Comparison of ENCODE assay signal across 13 cellular contexts in genomic region chr19:2331601-2332246, GRCh38. TPM values are rescaled to one million over a fixed set of nuclear protein-coding genes. Genes with fewer than 3 reads are reported as not detected.
DNase-seq lines count a peak whose midpoint lies in the region; TF ChIP-seq lines count a peak whose summit lies in the region.
"Had no signal": no experiment of that assay in that cellular context is flagged by ENCODE, and none has a peak within 500 bp of the region (broad histone marks: within the 10 kb centered on the region; RNA-seq: fewer than 3 reads in every experiment).

No MANE protein-coding gene starts in this region.

- H3K9me3 Mint-ChIP-seq in MCF 10A (ENCODE audit: unreplicated experiment): no peaks in the 10 kb centered on the region
- H3K9me3 Mint-ChIP-seq in activated CD4-positive, alpha-beta memory T cell treated with anti-CD3 and anti-CD28 coated beads, Interleukin-2, amount 10 ng/mL, durations not matched to agents 7 days and 5 days: peaks cover 10% of the 10 kb centered on the region

- BruUV-seq in MCF 10A (replicated peaks; lab: Mats Ljungman, UMichigan) (no TSS peak), mammary epithelial cell (replicated peaks; lab: Mats Ljungman, UMichigan) (no TSS peak)

- H3K79me1 ChIP-seq in mesenchymal stem cell (replicated peaks; ENCODE audit: low read length, poor library complexity, severe bottlenecking): peaks cover 58% of the 10 kb centered on the region

- H3K9me3 ChIP-seq in breast epithelium (no peaks in the 10 kb centered on the region), mesenchymal stem cell (ENCODE audit: control insufficient read depth, low read length) (no peaks in the 10 kb centered on the region), thymus (ENCODE audit: control insufficient read depth) (peaks cover 1% of the 10 kb centered on the region), mammary epithelial cell (replicated peaks; ENCODE audit: insufficient read depth, low read length) (no peaks in the 10 kb centered on the region), uterus (no peaks in the 10 kb centered on the region)
- H3K9me3 ChIP-seq: HAP-1 had no signal

- H4K91ac ChIP-seq in mesenchymal stem cell (ENCODE audit: low read length): no peak overlapping the region

- no peak overlapping the region for H3K4ac ChIP-seq in mesenchymal stem cell (ENCODE audit: low read depth in 1 of 2, low read length in 2 of 2)

- H3K79me2 ChIP-seq in mammary epithelial cell (ENCODE audit: insufficient read depth, low read length): peaks cover 91% of the 10 kb centered on the region

- H3K9ac ChIP-seq in mesenchymal stem cell (ENCODE audit: low read length) (peak overlapping the region; percentile 41), mammary epithelial cell (ENCODE audit: insufficient read depth, low read length) (no peak overlapping the region)

- H4K8ac ChIP-seq in mesenchymal stem cell (ENCODE audit: low read length): no peak overlapping the region

- in situ Hi-C loops in mammary epithelial cell (cut with MboI; ENCODE audit: low sequenced_read_pairs in 2 of 2): no loop called here

- TF ChIP-seq CTCF in breast epithelium (IDR thresholded peaks at IDR 0.05) (no peak), MCF 10A (IDR thresholded peaks at IDR 0.05; ENCODE audit: unreplicated experiment) (no peak), VCaP (conservative IDR thresholded peaks at IDR 0.05) (no peak), mammary epithelial cell (conservative IDR thresholded peaks at IDR 0.05 in 1 of 2, IDR thresholded peaks at IDR 0.05 in 1 of 2; ENCODE audit: extremely low read depth in 1 of 2, insufficient read depth in 1 of 2, low read depth in 1 of 2, low read length in 2 of 2) (no peak), uterus (IDR thresholded peaks at IDR 0.05) (no peak)

- H2BK5ac ChIP-seq in mesenchymal stem cell (ENCODE audit: low read depth, low read length, poor library complexity, severe bottlenecking): no peak overlapping the region

- no peak for TF ChIP-seq POLR2A in breast epithelium (IDR thresholded peaks at IDR 0.05)
- no peak for TF ChIP-seq POLR2A in uterus (IDR thresholded peaks at IDR 0.05)

- H3K27me3 ChIP-seq in breast epithelium (no peaks in the 10 kb centered on the region), mesenchymal stem cell (ENCODE audit: control insufficient read depth in 1 of 2, insufficient read depth in 1 of 2, low read length in 2 of 2) (no peaks in the 10 kb centered on the region), thymus (ENCODE audit: control insufficient read depth, insufficient read depth) (no peaks in the 10 kb centered on the region), mammary epithelial cell (ENCODE audit: insufficient read depth, low read length) (no peaks in the 10 kb centered on the region), uterus (no peaks in the 10 kb centered on the region)

- H2AFZ ChIP-seq in mesenchymal stem cell (ENCODE audit: low read depth, low read length) (no peak overlapping the region), mammary epithelial cell (ENCODE audit: low read depth, low read length) (no peak overlapping the region)

- H2BK12ac ChIP-seq in mesenchymal stem cell (ENCODE audit: low read length in 2 of 2): no peak overlapping the region

- DNase-seq in breast epithelium (ENCODE audit: low spot score in 2 of 2) (no peak), MCF 10A (ENCODE audit: unreplicated experiment) (no peak), mesenchymal stem cell (no peak), mammary epithelial cell (no peak), uterus (no peak)
- no peak for DNase-seq in activated CD4-positive, alpha-beta memory T cell treated with anti-CD3 and anti-CD28 coated beads, Interleukin-2, amount 10 ng/mL, durations not matched to agents 7 days and 5 days
- DNase-seq: NCI-H446 had no signal

- intact Hi-C loops in breast epithelium (cut with DNase I; ENCODE audit: low total_unique reads) (no loop called here), MCF 10A (cut with micrococcal nuclease) (no loop called here), mammary epithelial cell (cut with micrococcal nuclease) (no loop called here), uterus (cut with DNase I; ENCODE audit: low total_unique reads) (no loop called here)

- dilution Hi-C loops in mammary epithelial cell (cut with HindIII; ENCODE audit: low sequenced_read_pairs): no loop called here

- no peak overlapping the region for H3K4me3 Mint-ChIP-seq in MCF 10A (ENCODE audit: unreplicated experiment)
- H3K4me3 Mint-ChIP-seq in activated CD4-positive, alpha-beta memory T cell treated with anti-CD3 and anti-CD28 coated beads, Interleukin-2, amount 10 ng/mL, durations not matched to agents 7 days and 5 days: no peak overlapping the region
- H3K4me3 Mint-ChIP-seq: CD14-positive monocyte had no signal

- H3K4me2 ChIP-seq in mesenchymal stem cell (ENCODE audit: low read length, poor library complexity, severe bottlenecking): no peak overlapping the region
- no peak overlapping the region for H3K4me2 ChIP-seq in mammary epithelial cell (ENCODE audit: insufficient read depth, low read depth, low read length)

- H3K36me3 ChIP-seq in breast epithelium (no peaks in the 10 kb centered on the region), mesenchymal stem cell (ENCODE audit: control insufficient read depth in 1 of 2, insufficient read depth in 2 of 2, low read depth in 1 of 2, low read length in 2 of 2) (peaks cover 3 to 30% of the 10 kb centered on the region in 2 experiments), thymus (ENCODE audit: control insufficient read depth, insufficient read depth) (peaks cover 3% of the 10 kb centered on the region), mammary epithelial cell (ENCODE audit: insufficient read depth, low read length) (no peaks in the 10 kb centered on the region), uterus (no peaks in the 10 kb centered on the region)

- no peaks in the 10 kb centered on the region for H3K27me3 Mint-ChIP-seq in MCF 10A (ENCODE audit: insufficient read depth, unreplicated experiment)
- no peaks in the 10 kb centered on the region for H3K27me3 Mint-ChIP-seq in activated CD4-positive, alpha-beta memory T cell treated with anti-CD3 and anti-CD28 coated beads, Interleukin-2, amount 10 ng/mL, durations not matched to agents 7 days and 5 days

- CTCF ChIA-PET in MCF 10A (lab: Yijun Ruan, JAX) (no interaction called here), mammary epithelial cell (lab: Charles Lee; ENCODE audit: low non-redundant PET) (no interaction called here)
- CTCF ChIA-PET in activated CD4-positive, alpha-beta memory T cell treated with anti-CD3 and anti-CD28 coated beads, Interleukin-2, amount 10 ng/mL, durations not matched to agents 7 days and 5 days (lab: Charles Lee): no interaction called here

- H3K18ac ChIP-seq in mesenchymal stem cell (ENCODE audit: low read depth in 1 of 2, low read length in 2 of 2): no peak overlapping the region

- H2AK5ac ChIP-seq in mesenchymal stem cell (ENCODE audit: low read length, severe bottlenecking): no peak overlapping the region

- H3K36me3 Mint-ChIP-seq in MCF 10A (ENCODE audit: insufficient read depth, unreplicated experiment): peaks cover 25% of the 10 kb centered on the region
- peaks cover 25% of the 10 kb centered on the region for H3K36me3 Mint-ChIP-seq in activated CD4-positive, alpha-beta memory T cell treated with anti-CD3 and anti-CD28 coated beads, Interleukin-2, amount 10 ng/mL, durations not matched to agents 7 days and 5 days (ENCODE audit: low read depth)

- 94% methylated on average over 11 of the region's 12 CpGs for WGBS in mesenchymal stem cell
- 66% methylated on average over 12 of the region's 12 CpGs for WGBS in thymus
- WGBS in mammary epithelial cell (ENCODE audit: low coverage, missing lambda C conversion rate): 79% methylated on average over 7 of the region's 12 CpGs

- H3K4me1 Mint-ChIP-seq in MCF 10A (ENCODE audit: insufficient read depth, unreplicated experiment): peaks cover 21% of the 10 kb centered on the region
- H3K4me1 Mint-ChIP-seq in activated CD4-positive, alpha-beta memory T cell treated with anti-CD3 and anti-CD28 coated beads, Interleukin-2, amount 10 ng/mL, durations not matched to agents 7 days and 5 days: peaks cover 51% of the 10 kb centered on the region

- H4K20me1 ChIP-seq in mammary epithelial cell (ENCODE audit: insufficient read depth, low read length): no peaks in the 10 kb centered on the region

- no peak overlapping the region for H3K27ac Mint-ChIP-seq in MCF 10A (ENCODE audit: low read depth, unreplicated experiment)
- no peak overlapping the region for H3K27ac Mint-ChIP-seq in activated CD4-positive, alpha-beta memory T cell treated with anti-CD3 and anti-CD28 coated beads, Interleukin-2, amount 10 ng/mL, durations not matched to agents 7 days and 5 days

- H3K27ac ChIP-seq in breast epithelium (peak overlapping the region; percentile 48 to 56), VCaP (peak overlapping the region; percentile 9; the same call in 1 of the 2 replicates), mesenchymal stem cell (ENCODE audit: low read length, poor library complexity, severe bottlenecking) (no peak overlapping the region), thymus (ENCODE audit: low read depth) (peak overlapping the region; percentile 48), mammary epithelial cell (ENCODE audit: insufficient read depth, low read depth, low read length) (no peak overlapping the region), uterus (no peak overlapping the region)

- no peak overlapping the region for H2BK120ac ChIP-seq in mesenchymal stem cell (ENCODE audit: low read depth, low read length)

- no peak overlapping the region for H3K14ac ChIP-seq in mesenchymal stem cell (ENCODE audit: low read length in 2 of 2)

- H3K4me1 ChIP-seq in breast epithelium (peaks cover 12 to 15% of the 10 kb centered on the region in 2 donors), mesenchymal stem cell (ENCODE audit: control insufficient read depth, insufficient read depth, low read depth, low read length) (peaks cover 53% of the 10 kb centered on the region), thymus (ENCODE audit: control insufficient read depth, insufficient read depth, low read length) (peaks cover 35% of the 10 kb centered on the region), mammary epithelial cell (ENCODE audit: insufficient read depth, low read length) (peaks cover 12% of the 10 kb centered on the region), uterus (peaks cover 0 to 24% of the 10 kb centered on the region in 2 donors)

- H3K23ac ChIP-seq in mesenchymal stem cell (ENCODE audit: low read length in 2 of 2): no peak overlapping the region

- POLR2A ChIA-PET in MCF 10A (lab: Yijun Ruan, JAX): interaction anchor here (0.8 kb wide), 1 partner anchor 96 kb away, joined by 3 read pairs; the partner anchor contains the start of gene TIMM13
- POLR2A ChIA-PET in activated CD4-positive, alpha-beta memory T cell treated with anti-CD3 and anti-CD28 coated beads, Interleukin-2, amount 10 ng/mL, durations not matched to agents 7 days and 5 days (lab: Charles Lee): interaction anchor here (0.9 kb wide), 1 partner anchor 61 kb away, joined by 3 read pairs; no protein-coding TSS in a partner anchor

- H3K4me3 ChIP-seq in breast epithelium (no peak overlapping the region), mesenchymal stem cell (ENCODE audit: insufficient read depth in 1 of 2, low read depth in 1 of 2, low read length in 2 of 2) (no peak overlapping the region), thymus (ENCODE audit: low read length) (no peak overlapping the region), mammary epithelial cell (replicated peaks in 1 of 3; ENCODE audit: insufficient read depth in 1 of 3, low read depth in 2 of 3, low read length in 3 of 3) (no peak overlapping the region), uterus (no peak overlapping the region)
- H3K4me3 ChIP-seq: HAP-1, lung had no signal

- H2BK15ac ChIP-seq in mesenchymal stem cell (ENCODE audit: low read depth, poor library complexity, severe bottlenecking): no peak overlapping the region

RNA-seq across cellular contexts. Expression of gene SPPL2B, which starts 3.2 kb away (rescaled TPM):
- total RNA-seq in breast epithelium (10 to 100 TPM; 23.5 to 61.2 (median 49.8) TPM), MCF 10A (2022) (70.1 and 70.9 TPM in 2 replicates), mammary epithelial cell (10 to 100 TPM; 21.8 to 50.7 TPM), uterus (10 to 100 TPM; 14.3 to 58.5 (median 31.5) TPM)
- polyA plus RNA-seq in mesenchymal stem cell (2013, experiment 1 of 2): 25.7 TPM
- 24.4 TPM for polyA plus RNA-seq in mesenchymal stem cell (2013, experiment 2 of 2)
- polyA plus RNA-seq in thymus (125 TPM), mammary epithelial cell (13.5 TPM)
- polyA minus RNA-seq in mammary epithelial cell: 3.9 TPM
- total RNA-seq in activated CD4-positive, alpha-beta memory T cell treated with anti-CD3 and anti-CD28 coated beads, Interleukin-2, amount 10 ng/mL, durations not matched to agents 7 days and 5 days: 10 to 100 TPM; 58.9 to 68.2 TPM

RNA-seq across cellular contexts. Expression of gene LSM7, which starts 3.3 kb away (rescaled TPM):
- total RNA-seq in breast epithelium (100 to 1,000 TPM in 2 of 3 donors, 10 to 100 TPM in 1; 95.1 to 188 (median 125) TPM), MCF 10A (2022) (135 and 152 TPM in 2 replicates), mammary epithelial cell (10 to 100 TPM; 67.7 to 91.6 TPM), uterus (100 to 1,000 TPM in 3 of 4 donors, 10 to 100 TPM in 1; 51.8 to 186 (median 142) TPM)
- polyA plus RNA-seq in mesenchymal stem cell (2013, experiment 1 of 2): 149 TPM
- polyA plus RNA-seq in mesenchymal stem cell (2013, experiment 2 of 2): 138 TPM
- polyA plus RNA-seq in thymus (243 TPM), mammary epithelial cell (442 TPM)
- polyA minus RNA-seq in mammary epithelial cell: 35.3 TPM
- 100 to 1,000 TPM; 110 to 115 TPM for total RNA-seq in activated CD4-positive, alpha-beta memory T cell treated with anti-CD3 and anti-CD28 coated beads, Interleukin-2, amount 10 ng/mL, durations not matched to agents 7 days and 5 days

RNA-seq across cellular contexts. Expression of gene LINGO3, which starts 23.8 kb away (rescaled TPM):
- total RNA-seq in breast epithelium: under 1 TPM in 2 of 3 donors, not detected in 1; 0.16 to 0.33 TPM
- not detected in 2 replicates for total RNA-seq in MCF 10A (2022)
- polyA plus RNA-seq in mesenchymal stem cell (2013, experiment 1 of 2): not detected
- polyA plus RNA-seq in mesenchymal stem cell (2013, experiment 2 of 2): not detected
- 0.16 TPM for polyA plus RNA-seq in thymus
- total RNA-seq in mammary epithelial cell: not detected
- not detected for polyA plus RNA-seq in mammary epithelial cell
- polyA minus RNA-seq in mammary epithelial cell: not detected
- under 1 TPM; 0.40 to 0.63 TPM for total RNA-seq in activated CD4-positive, alpha-beta memory T cell treated with anti-CD3 and anti-CD28 coated beads, Interleukin-2, amount 10 ng/mL, durations not matched to agents 7 days and 5 days
- not detected for total RNA-seq in uterus

RNA-seq across cellular contexts. Expression of gene TMPRSS9, which starts 28.3 kb away (rescaled TPM):
- under 1 TPM in 1 of 3 donors, not detected in 2; under 0.01 TPM for total RNA-seq in breast epithelium
- total RNA-seq in MCF 10A (2022): not detected in 2 replicates
- polyA plus RNA-seq in mesenchymal stem cell (2013, experiment 1 of 2): not detected
- not detected for polyA plus RNA-seq in mesenchymal stem cell (2013, experiment 2 of 2)
- 0.18 TPM for polyA plus RNA-seq in thymus
- total RNA-seq in mammary epithelial cell: not detected
- polyA plus RNA-seq in mammary epithelial cell: not detected
- polyA minus RNA-seq in mammary epithelial cell: not detected
- not detected for total RNA-seq in activated CD4-positive, alpha-beta memory T cell treated with anti-CD3 and anti-CD28 coated beads, Interleukin-2, amount 10 ng/mL, durations not matched to agents 7 days and 5 days
- under 1 TPM in 1 of 4 donors, not detected in 3; 0.69 TPM for total RNA-seq in uterus
- total RNA-seq: T-helper 2 cell treated with Interferon-gamma antibody and Interleukin-4, amounts not matched to agents 100 ng/mL and 5 ng/mL, for 36 hours had no signal

RNA-seq across cellular contexts. Expression of gene PEAK3, which starts 49.7 kb away (rescaled TPM):
- total RNA-seq in breast epithelium: 1 to 10 TPM in 1 of 3 donors, not detected in 2; 1.8 TPM
- not detected in 2 replicates for total RNA-seq in MCF 10A (2022)
- polyA plus RNA-seq in mesenchymal stem cell (2013, experiment 1 of 2): 0.75 TPM
- polyA plus RNA-seq in mesenchymal stem cell (2013, experiment 2 of 2): 0.88 TPM
- 0.34 TPM for polyA plus RNA-seq in thymus
- not detected for total RNA-seq in mammary epithelial cell
- not detected for polyA plus RNA-seq in mammary epithelial cell
- polyA minus RNA-seq in mammary epithelial cell: not detected
- under 1 TPM; 0.70 to 0.88 TPM for total RNA-seq in activated CD4-positive, alpha-beta memory T cell treated with anti-CD3 and anti-CD28 coated beads, Interleukin-2, amount 10 ng/mL, durations not matched to agents 7 days and 5 days
- total RNA-seq in uterus: under 1 TPM in 2 of 4 donors, not detected in 2; 0.26 to 0.40 TPM

Comparison
In these comparisons a context has a peak if more than half of its experiments do, and no peak if none do; other contexts are left out.
1. H3K27ac ChIP-seq: peak in breast epithelium (2 of 2), VCaP (single experiment) and thymus (single experiment); none in mesenchymal stem cell (single experiment), mammary epithelial cell (single experiment) and uterus (0 of 2).